ENCODE assay signal across 1 cellular context in genomic region chr5:14188778-14189177, GRCh38.
TF ChIP-seq lines count a peak whose summit lies in the region.

No MANE protein-coding gene starts in this region.

TF ChIP-seq in HEK293, 187 proteins besides CTCF, POLR2A, EP300 and RAD21 (continued from another document):
- TF ChIP-seq ZBTB49 (tag by site-specific recombination; IDR thresholded peaks at IDR 0.05; ENCODE audit: low read depth) (no peak), ZNF292 (tag by site-specific recombination; IDR thresholded peaks at IDR 0.05; ENCODE audit: borderline replicate concordance, low read depth) (no peak), PRDM6 (tag by site-specific recombination; IDR thresholded peaks at IDR 0.05) (0 out of 2 replicates have a peak, but pooled peaks have one; percentile 6), ZNF624 (tag by site-specific recombination; IDR thresholded peaks at IDR 0.05) (no peak), ATF2 (tag by site-specific recombination; IDR thresholded peaks at IDR 0.05; ENCODE audit: low read depth) (no peak)
